Comparison of ENCODE assay signal across 1 cellular context in genomic region chr10:118501171-118501570, GRCh38.
TF ChIP-seq lines count a peak whose summit lies in the region.

No MANE protein-coding gene starts in this region.

TF ChIP-seq in A549, 52 proteins besides CTCF, POLR2A, EP300 and RAD21:
- TF ChIP-seq HDAC2 (IDR thresholded peaks at IDR 0.05) (no peak), SMC3 (IDR thresholded peaks at IDR 0.05) (no peak), ESRRA (IDR thresholded peaks at IDR 0.05; ENCODE audit: borderline replicate concordance, low read length) (no peak), E2F6 (IDR thresholded peaks at IDR 0.05; ENCODE audit: borderline replicate concordance, low read depth) (no peak), FOSL2 (IDR thresholded peaks at IDR 0.05) (no peak), FOSL2 (CRISPR knock-in tag; IDR thresholded peaks at IDR 0.05) (no peak), FOSB (CRISPR knock-in tag; IDR thresholded peaks at IDR 0.05) (no peak), TFCP2L1 (CRISPR knock-in tag; IDR thresholded peaks at IDR 0.05) (no peak), RARB (CRISPR knock-in tag; IDR thresholded peaks at IDR 0.05) (no peak), NFE2L2 (conservative IDR thresholded peaks at IDR 0.05; ENCODE audit: low read length) (no peak), ZC3H11A (IDR thresholded peaks at IDR 0.05) (no peak), POLR2AphosphoS2 (conservative IDR thresholded peaks at IDR 0.05; ENCODE audit: low read length) (no peak), USF2 (IDR thresholded peaks at IDR 0.05) (no peak), KDM1A (IDR thresholded peaks at IDR 0.05; ENCODE audit: low read depth) (no peak)
- TF ChIP-seq, protein P1, sequence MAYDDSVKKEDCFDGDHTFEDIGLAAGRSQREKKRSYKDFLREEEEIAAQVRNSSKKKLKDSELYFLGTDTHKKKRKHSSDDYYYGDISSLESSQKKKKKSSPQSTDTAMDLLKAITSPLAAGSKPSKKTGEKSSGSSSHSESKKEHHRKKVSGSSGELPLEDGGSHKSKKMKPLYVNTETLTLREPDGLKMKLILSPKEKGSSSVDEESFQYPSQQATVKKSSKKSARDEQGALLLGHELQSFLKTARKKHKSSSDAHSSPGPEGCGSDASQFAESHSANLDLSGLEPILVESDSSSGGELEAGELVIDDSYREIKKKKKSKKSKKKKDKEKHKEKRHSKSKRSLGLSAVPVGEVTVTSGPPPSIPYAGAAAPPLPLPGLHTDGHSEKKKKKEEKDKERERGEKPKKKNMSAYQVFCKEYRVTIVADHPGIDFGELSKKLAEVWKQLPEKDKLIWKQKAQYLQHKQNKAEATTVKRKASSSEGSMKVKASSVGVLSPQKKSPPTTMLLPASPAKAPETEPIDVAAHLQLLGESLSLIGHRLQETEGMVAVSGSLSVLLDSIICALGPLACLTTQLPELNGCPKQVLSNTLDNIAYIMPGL (CRISPR knock-in tag; IDR thresholded peaks at IDR 0.05; ENCODE audit: borderline replicate concordance): no peak
- TF ChIP-seq, protein P2, sequence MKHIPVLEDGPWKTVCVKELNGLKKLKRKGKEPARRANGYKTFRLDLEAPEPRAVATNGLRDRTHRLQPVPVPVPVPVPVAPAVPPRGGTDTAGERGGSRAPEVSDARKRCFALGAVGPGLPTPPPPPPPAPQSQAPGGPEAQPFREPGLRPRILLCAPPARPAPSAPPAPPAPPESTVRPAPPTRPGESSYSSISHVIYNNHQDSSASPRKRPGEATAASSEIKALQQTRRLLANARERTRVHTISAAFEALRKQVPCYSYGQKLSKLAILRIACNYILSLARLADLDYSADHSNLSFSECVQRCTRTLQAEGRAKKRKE (CRISPR knock-in tag; IDR thresholded peaks at IDR 0.05; ENCODE audit: low read depth): no peak
